8 cellular contexts compared by ENCODE assay signal in genomic region chr6:26342106-26342999, GRCh38. TPM values are rescaled to one million over a fixed set of nuclear protein-coding genes. Genes with fewer than 3 reads are reported as not detected.
DNase-seq lines count a peak whose midpoint lies in the region; ATAC-seq lines count a peak whose summit lies in the region.

No MANE protein-coding gene starts in this region.

- H3K36me3 Mint-ChIP-seq in activated T-helper 1 cell treated with anti-CD3 and anti-CD28 coated beads, Interleukin-12 subunit alpha, Interleukin-12 subunit beta, Interleukin-2, Interleukin-4 antibody, amounts not matched to agents 30 ng/mL and 10 ng/mL and 1 ng/mL, durations not matched to agents 14 hours and 24 hours and 36 hours (ENCODE audit: low read depth), result no peaks in the 10 kb centered on the region
- H3K36me3 Mint-ChIP-seq in memory B cell, result no peaks in the 10 kb centered on the region

- H3K9me3 Mint-ChIP-seq in activated T-helper 1 cell treated with anti-CD3 and anti-CD28 coated beads, Interleukin-12 subunit alpha, Interleukin-12 subunit beta, Interleukin-2, Interleukin-4 antibody, amounts not matched to agents 30 ng/mL and 10 ng/mL and 1 ng/mL, durations not matched to agents 14 hours and 24 hours and 36 hours, result no peaks in the 10 kb centered on the region
- no peaks in the 10 kb centered on the region for H3K9me3 Mint-ChIP-seq in memory B cell

- ATAC-seq in HG03108 (IDR thresholded peaks at IDR 0.05; ENCODE audit: unreplicated experiment), result peak; percentile 25
- ATAC-seq in memory B cell (ENCODE audit: low read depth), result peak; percentile 21

- peaks cover 7% of the 10 kb centered on the region for H3K27me3 Mint-ChIP-seq in activated T-helper 1 cell treated with anti-CD3 and anti-CD28 coated beads, Interleukin-12 subunit alpha, Interleukin-12 subunit beta, Interleukin-2, Interleukin-4 antibody, amounts not matched to agents 30 ng/mL and 10 ng/mL and 1 ng/mL, durations not matched to agents 14 hours and 24 hours and 36 hours (ENCODE audit: insufficient read depth)
- H3K27me3 Mint-ChIP-seq in memory B cell, result peaks cover 24% of the 10 kb centered on the region

- H3K4me3 Mint-ChIP-seq in activated T-helper 1 cell treated with anti-CD3 and anti-CD28 coated beads, Interleukin-12 subunit alpha, Interleukin-12 subunit beta, Interleukin-2, Interleukin-4 antibody, amounts not matched to agents 30 ng/mL and 10 ng/mL and 1 ng/mL, durations not matched to agents 14 hours and 24 hours and 36 hours, result peak overlapping the region; percentile 84
- peak overlapping the region; percentile 80 for H3K4me3 Mint-ChIP-seq in memory B cell

- H3K27ac Mint-ChIP-seq in activated T-helper 1 cell treated with anti-CD3 and anti-CD28 coated beads, Interleukin-12 subunit alpha, Interleukin-12 subunit beta, Interleukin-2, Interleukin-4 antibody, amounts not matched to agents 30 ng/mL and 10 ng/mL and 1 ng/mL, durations not matched to agents 14 hours and 24 hours and 36 hours, result peak overlapping the region; percentile 53
- no peak overlapping the region for H3K27ac Mint-ChIP-seq in memory B cell

- peaks cover 27% of the 10 kb centered on the region for H3K4me1 Mint-ChIP-seq in activated T-helper 1 cell treated with anti-CD3 and anti-CD28 coated beads, Interleukin-12 subunit alpha, Interleukin-12 subunit beta, Interleukin-2, Interleukin-4 antibody, amounts not matched to agents 30 ng/mL and 10 ng/mL and 1 ng/mL, durations not matched to agents 14 hours and 24 hours and 36 hours (ENCODE audit: low read depth)
- H3K4me1 Mint-ChIP-seq in memory B cell, result peaks cover 9% of the 10 kb centered on the region

- DNase-seq in activated CD4-positive, alpha-beta T cell treated with anti-CD3 and anti-CD28 coated beads for 48 hours, result peak; percentile 46
- DNase-seq in activated CD4-positive, alpha-beta T cell treated with anti-CD3 and anti-CD28 coated beads for 4 hours, result no peak
- DNase-seq in activated T-helper 1 cell treated with anti-CD3 and anti-CD28 coated beads, Interleukin-12 subunit alpha, Interleukin-12 subunit beta, Interleukin-2, Interleukin-4 antibody, amounts not matched to agents 30 ng/mL and 10 ng/mL and 1 ng/mL, durations not matched to agents 14 hours and 24 hours and 36 hours (ENCODE audit: low spot score), result no peak
- DNase-seq in memory B cell (ENCODE audit: low spot score in 2 of 2) (no peak), NCI-H2171 treated with DMSO at 0.1 percent for 48 hours (lab: John Stamatoyannopoulos, UW) (no peak), T-helper 9 cell (no peak)
- no peak for DNase-seq in effector CD8-positive, alpha-beta T cell (lab: John Stamatoyannopoulos, UW)

- intact Hi-C loops in activated T-helper 1 cell treated with anti-CD3 and anti-CD28 coated beads, Interleukin-12 subunit alpha, Interleukin-12 subunit beta, Interleukin-2, Interleukin-4 antibody, amounts not matched to agents 30 ng/mL and 10 ng/mL and 1 ng/mL, durations not matched to agents 14 hours and 24 hours and 36 hours (cut with micrococcal nuclease), result loop anchor here (1.0 to 5.0 kb wide), 7 partner anchors 23 to 735 kb away; partner anchors contain the start of genes BTN2A1, BTN2A2, BTN3A1 and BTN3A2

RNA-seq across cellular contexts. Expression of gene BTN3A2, which starts 22.6 kb away (rescaled TPM):
- 45.3 and 51.8 TPM in 2 replicates for total RNA-seq in activated T-helper 1 cell treated with anti-CD3 and anti-CD28 coated beads, Interleukin-12 subunit alpha, Interleukin-12 subunit beta, Interleukin-2, Interleukin-4 antibody, amounts not matched to agents 30 ng/mL and 10 ng/mL and 1 ng/mL, durations not matched to agents 14 hours and 24 hours and 36 hours

RNA-seq across cellular contexts. Expression of gene BTN2A2, which starts 40.6 kb away (rescaled TPM):
- 21.7 and 25.4 TPM in 2 replicates for total RNA-seq in activated T-helper 1 cell treated with anti-CD3 and anti-CD28 coated beads, Interleukin-12 subunit alpha, Interleukin-12 subunit beta, Interleukin-2, Interleukin-4 antibody, amounts not matched to agents 30 ng/mL and 10 ng/mL and 1 ng/mL, durations not matched to agents 14 hours and 24 hours and 36 hours

RNA-seq across cellular contexts. Expression of gene BTN3A1, which starts 59.7 kb away (rescaled TPM):
- total RNA-seq in activated T-helper 1 cell treated with anti-CD3 and anti-CD28 coated beads, Interleukin-12 subunit alpha, Interleukin-12 subunit beta, Interleukin-2, Interleukin-4 antibody, amounts not matched to agents 30 ng/mL and 10 ng/mL and 1 ng/mL, durations not matched to agents 14 hours and 24 hours and 36 hours, result 28.2 and 30.6 TPM in 2 replicates
